10 cellular contexts compared by ENCODE assay signal in genomic region chr3:50599716-50600118, GRCh38. TPM values are rescaled to one million over a fixed set of nuclear protein-coding genes. Genes with fewer than 3 reads are reported as not detected.
DNase-seq lines count a peak whose midpoint lies in the region; FAIRE-seq and TF ChIP-seq lines count a peak whose summit lies in the region.
"Had no signal": no experiment of that assay in that cellular context is flagged by ENCODE, and none has a peak within 500 bp of the region (broad histone marks: within the 10 kb centered on the region; RNA-seq: fewer than 3 reads in every experiment).

No MANE protein-coding gene starts in this region.

- peak overlapping the region; percentile 99 for H3K4me2 ChIP-seq in BLaER1

- no peaks in the 10 kb centered on the region for H4K20me1 ChIP-seq in BLaER1

- H3K9ac ChIP-seq in BLaER1 (peak overlapping the region; percentile 6; the same call in 1 of the 2 replicates), endodermal cell (ENCODE audit: extremely low read depth, low read length, poor library complexity, severe bottlenecking) (no peak overlapping the region)

- H3K27ac ChIP-seq in BLaER1, result peak overlapping the region; percentile 97
- H3K27ac ChIP-seq in effector memory CD4-positive, alpha-beta T cell (ENCODE audit: insufficient read depth, low read length, poor library complexity, severe bottlenecking), result peak overlapping the region; percentile 44
- H3K27ac ChIP-seq in neutrophil, result peak overlapping the region; percentile 78
- no peak overlapping the region for H3K27ac ChIP-seq in endodermal cell (ENCODE audit: low read depth, low read length)

- peak; percentile 20 for FAIRE-seq in HTR-8/SVneo (lab: Jason Lieb, UNC)

- H3K4me3 ChIP-seq in BLaER1 (no peak overlapping the region), neutrophil (ENCODE audit: low read depth in 1 of 2, low read length in 1 of 2) (no peak overlapping the region), endodermal cell (ENCODE audit: low read length) (no peak overlapping the region)
- H3K4me3 ChIP-seq in effector memory CD4-positive, alpha-beta T cell (ENCODE audit: insufficient read depth, low read depth, low read length, poor library complexity, severe bottlenecking), result no peak overlapping the region

- H3K36me3 ChIP-seq in BLaER1 (no peaks in the 10 kb centered on the region), neutrophil (no peaks in the 10 kb centered on the region), endodermal cell (ENCODE audit: control insufficient read depth, insufficient read depth, low read length) (no peaks in the 10 kb centered on the region)
- peaks cover 11% of the 10 kb centered on the region for H3K36me3 ChIP-seq in effector memory CD4-positive, alpha-beta T cell (ENCODE audit: control insufficient read depth, insufficient read depth, low read length)

- no peak for DNase-seq in HTR-8/SVneo (ENCODE audit: insufficient read length, low spot score)
- no peak for DNase-seq in effector memory CD4-positive, alpha-beta T cell
- DNase-seq in endodermal cell, result no peak
- no peak for DNase-seq in UCSD-AML1 (lab: John Stamatoyannopoulos, UW; ENCODE audit: unreplicated experiment)
- no peak for DNase-seq in stimulated activated CD4-positive, alpha-beta T cell treated with anti-CD3 and anti-CD28 coated beads, Interleukin-15, amount 100 ng/mL, for 24 hours
- no peak for DNase-seq in mesenteric fat pad (ENCODE audit: low spot score)
- DNase-seq: activated CD4-positive, CD25-positive, alpha-beta regulatory T cell; islet precursor cell had no signal

- no peaks in the 10 kb centered on the region for H3K4me1 Mint-ChIP-seq in endodermal cell

- H3K27me3 Mint-ChIP-seq in endodermal cell (ENCODE audit: insufficient read depth), result no peaks in the 10 kb centered on the region

- H3K4me3 Mint-ChIP-seq in endodermal cell, result no peak overlapping the region

- H3K27me3 ChIP-seq in BLaER1 (no peaks in the 10 kb centered on the region), neutrophil (no peaks in the 10 kb centered on the region), endodermal cell (ENCODE audit: control insufficient read depth, insufficient read depth, low read length, poor library complexity, severe bottlenecking) (no peaks in the 10 kb centered on the region)
- no peaks in the 10 kb centered on the region for H3K27me3 ChIP-seq in effector memory CD4-positive, alpha-beta T cell (replicated peaks; ENCODE audit: control insufficient read depth, insufficient read depth, low read length, poor library complexity, severe bottlenecking)

- H3K9me3 ChIP-seq in BLaER1 (no peaks in the 10 kb centered on the region), neutrophil (no peaks in the 10 kb centered on the region), endodermal cell (ENCODE audit: control insufficient read depth, low read length) (no peaks in the 10 kb centered on the region)
- H3K9me3 ChIP-seq in effector memory CD4-positive, alpha-beta T cell (ENCODE audit: control insufficient read depth, low read length), result no peaks in the 10 kb centered on the region

- TF ChIP-seq CTCF in neutrophil (IDR thresholded peaks at IDR 0.05) (no peak), endodermal cell (conservative IDR thresholded peaks at IDR 0.05) (no peak)

- no peaks in the 10 kb centered on the region for H3K36me3 Mint-ChIP-seq in endodermal cell (ENCODE audit: low read depth)

- 85 to 88% methylated on average over 1 of the region's 1 CpG for WGBS in endodermal cell (ENCODE audit: insufficient coverage in 1 of 2, insufficient read length in 1 of 2), 2 experiments

- H3K27ac Mint-ChIP-seq in endodermal cell, result no peak overlapping the region

- H3K4me1 ChIP-seq in BLaER1 (peaks cover 57% of the 10 kb centered on the region), neutrophil (ENCODE audit: control insufficient read depth in 1 of 2, insufficient read depth in 1 of 2, low read depth in 1 of 2, low read length in 1 of 2) (peaks cover 33 to 37% of the 10 kb centered on the region in 2 experiments), endodermal cell (ENCODE audit: control insufficient read depth, insufficient read depth, low read length) (no peaks in the 10 kb centered on the region)
- peaks cover 63% of the 10 kb centered on the region for H3K4me1 ChIP-seq in effector memory CD4-positive, alpha-beta T cell (ENCODE audit: control insufficient read depth, insufficient read depth, low read length, poor library complexity, severe bottlenecking)

- H3K9me3 Mint-ChIP-seq in endodermal cell, result no peaks in the 10 kb centered on the region

RNA-seq across cellular contexts. Expression of gene CISH, which starts 11.9 kb away (rescaled TPM):
- 1 to 10 TPM; 1.2 to 2.0 TPM for total RNA-seq in endodermal cell
- 3.6 TPM for polyA plus RNA-seq in endodermal cell (2013, experiment 1 of 2)
- polyA plus RNA-seq in endodermal cell (2013, experiment 2 of 2), result 3.7 TPM
- 56.2 TPM for total RNA-seq in mesenteric fat pad

RNA-seq across cellular contexts. Expression of gene MAPKAPK3, which starts 17.2 kb away (rescaled TPM):
- total RNA-seq in endodermal cell (10 to 100 TPM; 37.2 to 39.7 TPM), mesenteric fat pad (44.7 TPM)
- polyA plus RNA-seq in endodermal cell (2013, experiment 1 of 2), result 29.9 TPM
- polyA plus RNA-seq in endodermal cell (2013, experiment 2 of 2), result 26.1 TPM

RNA-seq across cellular contexts. Expression of gene HEMK1, which starts 30.4 kb away (rescaled TPM):
- total RNA-seq in endodermal cell, result 10 to 100 TPM; 24.1 to 25.8 TPM
- polyA plus RNA-seq in endodermal cell (2013, experiment 1 of 2), result 21.2 TPM
- polyA plus RNA-seq in endodermal cell (2013, experiment 2 of 2), result 19.8 TPM
- 15.5 TPM for total RNA-seq in mesenteric fat pad

RNA-seq across cellular contexts. Expression of gene C3orf18, which starts 32.2 kb away (rescaled TPM):
- total RNA-seq in endodermal cell (10 to 100 TPM; 14.4 to 16.9 TPM), mesenteric fat pad (8.9 TPM)
- polyA plus RNA-seq in endodermal cell (2013, experiment 1 of 2), result 15.6 TPM
- 15.4 TPM for polyA plus RNA-seq in endodermal cell (2013, experiment 2 of 2)

Comparison
In these comparisons a context has a peak if more than half of its experiments do, and no peak if none do; other contexts are left out.
1. RNA of gene CISH, which starts 11.9 kb away (total RNA-seq): 56.2 TPM in mesenteric fat pad (single experiment); 1.2 to 2.0 TPM in endodermal cell; every median in the first group is over 10 times any median in the second.